Comparison of ENCODE assay signal across 1 cellular context in genomic region chr3:129971368-129972052, GRCh38.
A peak's percentile ranks its signal among the peaks of the same experiment; 100 is the strongest.
TF ChIP-seq lines count a peak whose summit lies in the region.

No MANE protein-coding gene starts in this region.

TF ChIP-seq in H1, 55 proteins besides CTCF, POLR2A, EP300 and RAD21:
- TF ChIP-seq TCF12 (IDR thresholded peaks at IDR 0.05; ENCODE audit: low read depth, low read length) (0 out of 2 replicates have a peak, but pooled peaks have one; percentile 19), POLR2AphosphoS5 (IDR thresholded peaks at IDR 0.05; ENCODE audit: low read depth, low read length) (no peak)
TF ChIP-seq in H1: peak in this region for 1.
